ENCODE assay signal across 1 cellular context in genomic region chr13:42539670-42540069, GRCh38.
TF ChIP-seq lines count a peak whose summit lies in the region.

No MANE protein-coding gene starts in this region.

TF ChIP-seq in H1, 55 proteins besides CTCF, POLR2A, EP300 and RAD21 (continued from another document):
- no peak for TF ChIP-seq FOSL1 (IDR thresholded peaks at IDR 0.05; ENCODE audit: insufficient read depth, low read depth, low read length)
TF ChIP-seq in H1: peak in this region for 1.
